In the genomic region with DNA sequence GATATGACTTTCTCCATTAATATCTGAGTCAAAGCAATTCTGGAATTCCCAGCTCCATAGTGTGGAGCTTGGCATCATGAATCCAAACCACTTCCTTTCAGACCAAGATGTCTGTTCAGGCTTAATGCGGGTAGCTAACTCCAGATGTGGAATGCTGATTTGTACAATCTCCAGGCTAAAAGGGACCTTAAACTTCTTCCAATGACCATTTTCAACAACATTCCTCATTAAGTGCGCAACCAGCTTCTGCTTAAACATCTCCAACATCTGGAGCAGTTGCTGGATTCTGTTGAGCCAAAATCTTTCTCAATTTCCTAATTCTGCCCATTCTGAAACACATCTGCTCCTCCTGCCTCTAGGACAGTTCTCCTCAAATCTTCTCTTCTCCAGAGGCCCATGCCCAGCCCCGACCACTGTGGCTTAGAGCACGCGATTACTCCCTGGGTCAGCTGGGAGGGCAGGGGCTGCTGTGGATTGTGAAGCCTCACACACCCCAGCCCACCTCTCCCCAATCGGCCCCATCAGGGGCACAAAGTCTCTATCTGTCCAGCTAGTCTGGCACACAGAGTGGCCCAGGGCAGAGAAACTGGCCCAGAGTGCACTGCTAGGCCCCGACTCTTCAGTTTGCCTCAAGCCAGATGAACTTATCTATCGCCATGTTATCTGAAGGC, we compare ENCODE assay signal across 13 cellular contexts. TPM values are rescaled to one million over a fixed set of nuclear protein-coding genes. Genes with fewer than 3 reads are reported as not detected.
DNase-seq lines count a peak whose midpoint lies in the region; ATAC-seq, FAIRE-seq and TF ChIP-seq lines count a peak whose summit lies in the region.
"Had no signal": no experiment of that assay in that cellular context is flagged by ENCODE, and none has a peak within 500 bp of the region (broad histone marks: within the 10 kb centered on the region; RNA-seq: fewer than 3 reads in every experiment).

No MANE protein-coding gene starts in this region.

- no peak for TF ChIP-seq POLR2A in GM12878 (IDR thresholded peaks at IDR 0.05; ENCODE audit: low read depth, low read length)
- no peak for TF ChIP-seq POLR2A in GM18505 (IDR thresholded peaks at IDR 0.05; ENCODE audit: borderline replicate concordance, extremely low read depth, insufficient read depth, insufficient read length)

- no peak overlapping the region for H2AFZ ChIP-seq in GM12878 (ENCODE audit: control insufficient read depth, low read depth, low read length)
- peak overlapping the region; percentile 52 for H2AFZ ChIP-seq in osteoblast (ENCODE audit: low read length)

- DNase-seq in GM12878 (ENCODE audit: low read depth, low spot score) (no peak), cardiac muscle cell (ENCODE audit: low read depth in 1 of 2, low spot score in 1 of 2) (peak in 1 of 2 donors; percentile 14), osteoblast (ENCODE audit: insufficient read length, low spot score, missing footprints) (no peak), upper lobe of right lung (no peak), H4 (ENCODE audit: low spot score) (no peak), amniotic stem cell (lab: John Stamatoyannopoulos, UW) (no peak)
- DNase-seq: activated CD4-positive, alpha-beta T cell treated with anti-CD3 and anti-CD28 coated beads for 1 hour; NCI-H1105 treated with DMSO at 0.1 percent for 48 hours; NCI-H345 had no signal

- 64% methylated on average over 8 of the region's 8 CpGs for WGBS in GM12878 (ENCODE audit: insufficient coverage, insufficient replicate concordance, low lambda C conversion rate, missing lambda C conversion rate)

- no peaks in the 10 kb centered on the region for H3K79me2 ChIP-seq in GM12878 (ENCODE audit: control insufficient read depth, insufficient read depth, low read length)
- H3K79me2 ChIP-seq in osteoblast (ENCODE audit: insufficient read depth, low read length): no peaks in the 10 kb centered on the region

- RAD21 ChIA-PET in GM12878 (lab: Charles Lee; ENCODE audit: unreplicated experiment): no interaction called here

- TF ChIP-seq RAD21 in GM12878 (IDR thresholded peaks at IDR 0.05; ENCODE audit: insufficient read depth, low read depth, low read length): no peak

- no peak for TF ChIP-seq EP300 in GM12878 (IDR thresholded peaks at IDR 0.05; ENCODE audit: borderline replicate concordance in 1 of 2, control insufficient read depth in 1 of 2, low read depth in 2 of 2, low read length in 2 of 2)

- CTCF ChIA-PET in GM12878 (lab: Yijun Ruan, JAX): interaction anchor here (0.6 kb wide), 1 partner anchor 352 kb away, joined by 3 read pairs; no protein-coding TSS in a partner anchor

- no peak overlapping the region for H3K4me3 ChIP-seq in GM12878
- H3K4me3 ChIP-seq in cardiac muscle cell: no peak overlapping the region
- no peak overlapping the region for H3K4me3 ChIP-seq in osteoblast (ENCODE audit: insufficient read depth, low read length)
- no peak overlapping the region for H3K4me3 ChIP-seq in upper lobe of right lung

- TSS peak; percentile 63 for BruUV-seq in GM12878 (replicated peaks; lab: Mats Ljungman, UMichigan)

- H3K4me1 ChIP-seq in GM12878 (ENCODE audit: control insufficient read depth, insufficient read depth, low read length): no peaks in the 10 kb centered on the region
- peaks cover 9% of the 10 kb centered on the region for H3K4me1 ChIP-seq in cardiac muscle cell (ENCODE audit: low read depth)
- H3K4me1 ChIP-seq in osteoblast (ENCODE audit: insufficient read depth, low read length): peaks cover 9% of the 10 kb centered on the region
- H3K4me1 ChIP-seq in upper lobe of right lung: no peaks in the 10 kb centered on the region

- no peaks in the 10 kb centered on the region for H4K20me1 ChIP-seq in GM12878 (ENCODE audit: control insufficient read depth, insufficient read depth)
- no peaks in the 10 kb centered on the region for H4K20me1 ChIP-seq in osteoblast (ENCODE audit: insufficient read depth, low read length)

- ATAC-seq in GM12878: no peak
- peak; percentile 15 for ATAC-seq in upper lobe of right lung
- no peak for ATAC-seq in GM18505 (IDR thresholded peaks at IDR 0.05; ENCODE audit: unreplicated experiment)

- in situ Hi-C loops in GM12878 (cut with MboI): no loop called here

- no peak overlapping the region for H3K9ac ChIP-seq in GM12878 (ENCODE audit: control insufficient read depth, insufficient read depth, low read length)

- H3K27me3 ChIP-seq in GM12878 (replicated peaks in 1 of 2; ENCODE audit: control insufficient read depth in 2 of 2, insufficient read depth in 2 of 2, low read length in 1 of 2) (no peaks in the 10 kb centered on the region), cardiac muscle cell (no peaks in the 10 kb centered on the region), osteoblast (ENCODE audit: insufficient read depth, low read length) (no peaks in the 10 kb centered on the region), upper lobe of right lung (no peaks in the 10 kb centered on the region)

- FAIRE-seq in GM12878 (lab: Jason Lieb, UNC): no peak

- no peaks in the 10 kb centered on the region for H3K9me3 ChIP-seq in GM12878 (replicated peaks; ENCODE audit: control insufficient read depth, insufficient read depth, low read length)
- H3K9me3 ChIP-seq in cardiac muscle cell (ENCODE audit: low read depth): no peaks in the 10 kb centered on the region
- no peaks in the 10 kb centered on the region for H3K9me3 ChIP-seq in osteoblast (ENCODE audit: low read depth, low read length)
- H3K9me3 ChIP-seq in upper lobe of right lung: no peaks in the 10 kb centered on the region

- H3K4me2 ChIP-seq in GM12878 (ENCODE audit: control insufficient read depth, insufficient read depth) (no peak overlapping the region), osteoblast (ENCODE audit: insufficient read depth, low read length) (no peak overlapping the region)

- no peaks in the 10 kb centered on the region; a peak in 1 of 4 replicates for H3K36me3 ChIP-seq in GM12878 (ENCODE audit: control insufficient read depth in 2 of 2, insufficient read depth in 2 of 2, low read length in 1 of 2)
- H3K36me3 ChIP-seq in cardiac muscle cell: no peaks in the 10 kb centered on the region
- H3K36me3 ChIP-seq in osteoblast (ENCODE audit: insufficient read depth, low read length): no peaks in the 10 kb centered on the region
- no peaks in the 10 kb centered on the region for H3K36me3 ChIP-seq in upper lobe of right lung

- SMC1A ChIA-PET in GM12878 (lab: Charles Lee; ENCODE audit: uncharacterized antibody, unreplicated experiment): no interaction called here

- no peak overlapping the region for H3K27ac ChIP-seq in GM12878 (ENCODE audit: control insufficient read depth, insufficient read depth)
- H3K27ac ChIP-seq in cardiac muscle cell: peak overlapping the region; percentile 94
- H3K27ac ChIP-seq in osteoblast (ENCODE audit: low read depth, low read length): no peak overlapping the region
- H3K27ac ChIP-seq in upper lobe of right lung: peak overlapping the region; percentile 60

- POLR2A ChIA-PET in GM12878 (lab: Charles Lee): no interaction called here

- TF ChIP-seq CTCF in GM12878 (IDR thresholded peaks at IDR 0.05 in 2 of 3, conservative IDR thresholded peaks at IDR 0.05 in 1 of 3; ENCODE audit: control insufficient read depth in 2 of 3, extremely low read depth in 1 of 3, insufficient read depth in 1 of 3, low read depth in 3 of 3, low read length in 3 of 3): no peak
- no peak for TF ChIP-seq CTCF in cardiac muscle cell (IDR thresholded peaks at IDR 0.05; ENCODE audit: low read depth, low read length)
- no peak for TF ChIP-seq CTCF in osteoblast (IDR thresholded peaks at IDR 0.05; ENCODE audit: extremely low read depth, low read depth, low read length)
- TF ChIP-seq CTCF in upper lobe of right lung (IDR thresholded peaks at IDR 0.05): no peak

- intact Hi-C loops in GM12878 (cut with micrococcal nuclease; ENCODE audit: unreplicated experiment) (no loop called here), upper lobe of right lung (cut with DNase I) (no loop called here)

RNA-seq across cellular contexts. Expression of a gene that starts 36.2 kb away (rescaled TPM):
- total RNA-seq in GM12878 (2013; cell fraction: nucleolus; rRNA removed): not detected in 2 replicates
- total RNA-seq in GM12878 (2014; rRNA removed) (not detected in 2 replicates), GM12878 (2014; rRNA removed; fragmentation: Illumina TruSeq; extraction: Trizol) (not detected in 2 replicates), GM12878 (2021) (not detected in 2 replicates), cardiac muscle cell (not detected in 2 replicates), osteoblast (0.36 and 0.59 TPM in 2 replicates), upper lobe of right lung (8.2 TPM)
- not detected for polyA plus RNA-seq in GM12878 (2011; ENCODE audit: low read depth)
- polyA plus RNA-seq in GM12878 (2011; rRNA removed) (0.30 and 0.32 TPM in 2 replicates), GM12878 (2014; fragmentation: Illumina TruSeq; extraction: Trizol) (not detected in 2 replicates), GM12878 (2014; fragmentation: Nextera tagmentation; extraction: Ambion mirVana) (under 1 TPM in 1 of 2 experiments, not detected in 1; 0.04 TPM), GM12878 (2014; rRNA removed) (0.03 TPM in 1 of 2 replicates, not detected in the other), GM12878 (2016; fragmentation: Nextera tagmentation; extraction: Ambion mirVana) (not detected), cardiac muscle cell (not detected in 2 replicates)
- 0.02 and 0.09 TPM in 2 replicates for polyA plus RNA-seq in GM12878 (2011; cell fraction: cytosol; rRNA removed)
- polyA plus RNA-seq in GM12878 (2011; cell fraction: nucleus; rRNA removed): 0.12 and 0.33 TPM in 2 replicates
- polyA plus RNA-seq in GM12878 (2012): 0.14 TPM in 1 of 2 replicates, not detected in the other
- not detected in 2 replicates for polyA minus RNA-seq in GM12878 (2011; rRNA and poly(A)+ RNA removed)
- polyA minus RNA-seq in GM12878 (2011; cell fraction: cytosol; rRNA and poly(A)+ RNA removed): not detected in 2 replicates
- 0.96 TPM in 1 of 2 replicates, not detected in the other for polyA minus RNA-seq in GM12878 (2011; cell fraction: nucleus; rRNA and poly(A)+ RNA removed)
- 0.16 and 0.66 TPM in 2 replicates for total RNA-seq in H4 (2014; rRNA removed; shearing (Covaris generic))
- total RNA-seq: mesothelial cell of epicardium, OCI-LY7 had no signal

RNA-seq across cellular contexts. Expression of a gene that starts 40.4 kb away (rescaled TPM):
- total RNA-seq in GM12878 (2013; cell fraction: nucleolus; rRNA removed): not detected in 2 replicates
- total RNA-seq in GM12878 (2014; rRNA removed): not detected in 2 replicates
- total RNA-seq in GM12878 (2014; rRNA removed; fragmentation: Illumina TruSeq; extraction: Trizol): not detected in 2 replicates
- not detected in 2 replicates for total RNA-seq in GM12878 (2021)
- not detected for polyA plus RNA-seq in GM12878 (2011; ENCODE audit: low read depth)
- polyA plus RNA-seq in GM12878 (2011; rRNA removed): not detected in 2 replicates
- polyA plus RNA-seq in GM12878 (2011; cell fraction: cytosol; rRNA removed): not detected in 2 replicates
- polyA plus RNA-seq in GM12878 (2011; cell fraction: nucleus; rRNA removed): not detected in 2 replicates
- not detected in 2 replicates for polyA plus RNA-seq in GM12878 (2012)
- polyA plus RNA-seq in GM12878 (2014; fragmentation: Illumina TruSeq; extraction: Trizol): not detected in 2 replicates
- polyA plus RNA-seq in GM12878 (2014; fragmentation: Nextera tagmentation; extraction: Ambion mirVana): not detected
- polyA plus RNA-seq in GM12878 (2014; rRNA removed): not detected in 2 replicates
- not detected for polyA plus RNA-seq in GM12878 (2016; fragmentation: Nextera tagmentation; extraction: Ambion mirVana)
- polyA minus RNA-seq in GM12878 (2011; rRNA and poly(A)+ RNA removed): not detected in 2 replicates
- not detected in 2 replicates for polyA minus RNA-seq in GM12878 (2011; cell fraction: cytosol; rRNA and poly(A)+ RNA removed)
- polyA minus RNA-seq in GM12878 (2011; cell fraction: nucleus; rRNA and poly(A)+ RNA removed): not detected in 2 replicates
- not detected in 2 replicates for total RNA-seq in cardiac muscle cell
- polyA plus RNA-seq in cardiac muscle cell: not detected in 2 replicates
- 0.29 and 2.2 TPM in 2 replicates for total RNA-seq in osteoblast
- total RNA-seq in upper lobe of right lung: 0.75 TPM
- not detected in 2 replicates for total RNA-seq in H4 (2014; rRNA removed; shearing (Covaris generic))
- total RNA-seq: mesothelial cell of epicardium, OCI-LY7, renal cortical epithelial cell had no signal

RNA-seq across cellular contexts. Expression of a gene that starts 45.6 kb away (rescaled TPM):
- total RNA-seq in GM12878 (2013; cell fraction: nucleolus; rRNA removed): 74.5 and 76.8 TPM in 2 replicates
- total RNA-seq in GM12878 (2014; rRNA removed): 2.7 and 3.7 TPM in 2 replicates
- 2.7 and 2.8 TPM in 2 replicates for total RNA-seq in GM12878 (2014; rRNA removed; fragmentation: Illumina TruSeq; extraction: Trizol)
- total RNA-seq in GM12878 (2021): 3.6 and 5.2 TPM in 2 replicates
- 5.5 TPM for polyA plus RNA-seq in GM12878 (2011; ENCODE audit: low read depth)
- 8.7 and 12.0 TPM in 2 replicates for polyA plus RNA-seq in GM12878 (2011; rRNA removed)
- polyA plus RNA-seq in GM12878 (2011; cell fraction: cytosol; rRNA removed): 12.1 and 15.3 TPM in 2 replicates
- 37.3 and 39.1 TPM in 2 replicates for polyA plus RNA-seq in GM12878 (2011; cell fraction: nucleus; rRNA removed)
- polyA plus RNA-seq in GM12878 (2012): 7.1 and 7.9 TPM in 2 replicates
- polyA plus RNA-seq in GM12878 (2014; fragmentation: Illumina TruSeq; extraction: Trizol): 3.3 and 4.1 TPM in 2 replicates
- under 1 TPM; 0.52 to 0.60 TPM for polyA plus RNA-seq in GM12878 (2014; fragmentation: Nextera tagmentation; extraction: Ambion mirVana)
- polyA plus RNA-seq in GM12878 (2014; rRNA removed): 4.4 and 4.5 TPM in 2 replicates
- 1 to 10 TPM; 1.6 to 2.1 TPM for polyA plus RNA-seq in GM12878 (2016; fragmentation: Nextera tagmentation; extraction: Ambion mirVana)
- polyA minus RNA-seq in GM12878 (2011; rRNA and poly(A)+ RNA removed): 19.7 and 20.9 TPM in 2 replicates
- polyA minus RNA-seq in GM12878 (2011; cell fraction: cytosol; rRNA and poly(A)+ RNA removed): 5.2 and 7.4 TPM in 2 replicates
- 18.5 and 22.5 TPM in 2 replicates for polyA minus RNA-seq in GM12878 (2011; cell fraction: nucleus; rRNA and poly(A)+ RNA removed)
- total RNA-seq in cardiac muscle cell: 1.8 and 2.0 TPM in 2 replicates
- 1.1 and 1.2 TPM in 2 replicates for polyA plus RNA-seq in cardiac muscle cell
- total RNA-seq in osteoblast: 0.29 and 0.36 TPM in 2 replicates
- 0.26 TPM for total RNA-seq in upper lobe of right lung
- not detected in 2 replicates for total RNA-seq in H4 (2014; rRNA removed; shearing (Covaris generic))

Comparison
In these comparisons a context has a peak if more than half of its experiments do, and no peak if none do; other contexts are left out.
1. H3K27ac ChIP-seq: peak in cardiac muscle cell (single experiment) and upper lobe of right lung (single experiment); none in GM12878 (single experiment) and osteoblast (single experiment).